9 cellular contexts compared by ENCODE assay signal in genomic region chr16:88287219-88287618, GRCh38.
DNase-seq lines count a peak whose midpoint lies in the region; ATAC-seq, FAIRE-seq and TF ChIP-seq lines count a peak whose summit lies in the region.
"Had no signal": no experiment of that assay in that cellular context is flagged by ENCODE, and none has a peak within 500 bp of the region (broad histone marks: within the 10 kb centered on the region; RNA-seq: fewer than 3 reads in every experiment).

No MANE protein-coding gene starts in this region.

- H2BK15ac ChIP-seq in neuronal stem cell (ENCODE audit: low read length): no peak overlapping the region

- H3K27ac Mint-ChIP-seq in activated T-cell treated with anti-CD3 and anti-CD28 coated beads, Interleukin-2, amount 50 U/mL, for 72 hours: no peak overlapping the region

- H3K79me2 ChIP-seq in KMS-11 (ENCODE audit: insufficient read depth, low read depth) (no peaks in the 10 kb centered on the region), mammary epithelial cell (ENCODE audit: insufficient read depth, low read length) (no peaks in the 10 kb centered on the region)

- H3K9me3 ChIP-seq in mammary epithelial cell (replicated peaks; ENCODE audit: insufficient read depth, low read length) (peaks cover 11% of the 10 kb centered on the region), small intestine (ENCODE audit: control insufficient read depth, low read depth) (no peaks in the 10 kb centered on the region), neuronal stem cell (replicated peaks in 1 of 2; ENCODE audit: control insufficient read depth in 2 of 2, insufficient read depth in 1 of 2, low read depth in 1 of 2, low read length in 2 of 2) (peaks cover 10 to 23% of the 10 kb centered on the region in 2 donors)

- peaks cover 6% of the 10 kb centered on the region in 2 donors for H3K36me3 Mint-ChIP-seq in activated T-cell treated with anti-CD3 and anti-CD28 coated beads, Interleukin-2, amount 50 U/mL, for 72 hours (ENCODE audit: insufficient read depth in 2 of 2)

- 96% methylated on average over 3 of the region's 3 CpGs for WGBS in mammary epithelial cell (ENCODE audit: low coverage, missing lambda C conversion rate)
- 77 to 95% (median 89%) methylated on average over 3 of the region's 3 CpGs for WGBS in small intestine, 3 donors
- WGBS in neuronal stem cell (ENCODE audit: extremely low coverage in 2 of 2, insufficient read length in 2 of 2, insufficient replicate concordance in 1 of 2), 2 donors: no CpG with 5 or more reads among the region's 3 CpGs

- no peak overlapping the region for H2AK5ac ChIP-seq in neuronal stem cell (ENCODE audit: low read depth, low read length)

- H3K14ac ChIP-seq in neuronal stem cell (ENCODE audit: low read length): no peak overlapping the region

- H3K4me1 Mint-ChIP-seq in activated T-cell treated with anti-CD3 and anti-CD28 coated beads, Interleukin-2, amount 50 U/mL, for 72 hours (ENCODE audit: low read depth): no peaks in the 10 kb centered on the region

- CTCF ChIA-PET in mammary epithelial cell (lab: Charles Lee; ENCODE audit: low non-redundant PET): no interaction called here

- intact Hi-C loops in mammary epithelial cell (cut with micrococcal nuclease): loop anchor here (5.0 kb wide), 1 partner anchor 150 kb away; no protein-coding TSS in a partner anchor

- in situ Hi-C loops in mammary epithelial cell (cut with MboI; ENCODE audit: low sequenced_read_pairs in 2 of 2): no loop called here

- no peaks in the 10 kb centered on the region for H3K27me3 Mint-ChIP-seq in activated T-cell treated with anti-CD3 and anti-CD28 coated beads, Interleukin-2, amount 50 U/mL, for 72 hours (ENCODE audit: low read depth)

- H4K20me1 ChIP-seq in KMS-11 (ENCODE audit: insufficient read depth) (no peaks in the 10 kb centered on the region), mammary epithelial cell (ENCODE audit: insufficient read depth, low read length) (no peaks in the 10 kb centered on the region)

- H3K79me1 ChIP-seq in neuronal stem cell (ENCODE audit: low read depth, low read length): no peaks in the 10 kb centered on the region

- H3K23ac ChIP-seq in neuronal stem cell (ENCODE audit: low read depth, low read length, poor library complexity): no peak overlapping the region

- no peaks in the 10 kb centered on the region for H3K4me1 ChIP-seq in KMS-11 (ENCODE audit: low read depth, poor library complexity, severe bottlenecking)
- H3K4me1 ChIP-seq in mammary epithelial cell (ENCODE audit: insufficient read depth, low read length): peaks cover 9% of the 10 kb centered on the region
- no peaks in the 10 kb centered on the region for H3K4me1 ChIP-seq in small intestine (ENCODE audit: control insufficient read depth in 2 of 2, insufficient read depth in 1 of 2, low read depth in 1 of 2, low read length in 1 of 2)
- H3K4me1 ChIP-seq in neuronal stem cell (ENCODE audit: control insufficient read depth in 2 of 2, insufficient read depth in 1 of 2, low read depth in 1 of 2, low read length in 2 of 2): no peaks in the 10 kb centered on the region

- no peak overlapping the region for H2AFZ ChIP-seq in KMS-11 (ENCODE audit: low read depth)
- H2AFZ ChIP-seq in mammary epithelial cell (ENCODE audit: low read depth, low read length): no peak overlapping the region
- no peak overlapping the region for H2AFZ ChIP-seq in neuronal stem cell (ENCODE audit: low read length)

- TF ChIP-seq CTCF in KMS-11 (conservative IDR thresholded peaks at IDR 0.05; ENCODE audit: low read depth, low read length) (peak; percentile 92), mammary epithelial cell (conservative IDR thresholded peaks at IDR 0.05 in 1 of 2, IDR thresholded peaks at IDR 0.05 in 1 of 2; ENCODE audit: extremely low read depth in 1 of 2, insufficient read depth in 1 of 2, low read depth in 1 of 2, low read length in 2 of 2) (peak; percentile 65 to 82)

- no peak overlapping the region for H4K91ac ChIP-seq in neuronal stem cell (ENCODE audit: low read depth, low read length, poor library complexity)

- no peak overlapping the region for H3K4me2 ChIP-seq in KMS-11
- H3K4me2 ChIP-seq in mammary epithelial cell (ENCODE audit: insufficient read depth, low read depth, low read length): no peak overlapping the region
- H3K4me2 ChIP-seq in neuronal stem cell (ENCODE audit: insufficient read depth, low read length, poor library complexity, severe bottlenecking): no peak overlapping the region

- ATAC-seq in activated T-cell treated with anti-CD3 and anti-CD28 coated beads, Interleukin-2, amount 50 U/mL, for 72 hours (replicated peaks in 1 of 2): no peak

- H3K18ac ChIP-seq in neuronal stem cell (ENCODE audit: low read length): no peak overlapping the region

- H2BK5ac ChIP-seq in neuronal stem cell (ENCODE audit: low read length): no peak overlapping the region

- dilution Hi-C loops in mammary epithelial cell (cut with HindIII; ENCODE audit: low sequenced_read_pairs): no loop called here

- FAIRE-seq in small intestine (lab: Jason Lieb, UNC): no peak

- H4K8ac ChIP-seq in neuronal stem cell (ENCODE audit: low read depth, low read length): no peak overlapping the region

- no peak overlapping the region for H2BK120ac ChIP-seq in neuronal stem cell (ENCODE audit: low read depth, low read length)

- peaks cover 5 to 6% of the 10 kb centered on the region in 2 donors for H3K9me3 Mint-ChIP-seq in activated T-cell treated with anti-CD3 and anti-CD28 coated beads, Interleukin-2, amount 50 U/mL, for 72 hours

- no peak overlapping the region for H3K9ac ChIP-seq in KMS-11
- no peak overlapping the region for H3K9ac ChIP-seq in mammary epithelial cell (ENCODE audit: insufficient read depth, low read length)
- no peak overlapping the region for H3K9ac ChIP-seq in neuronal stem cell (ENCODE audit: low read depth, low read length, poor library complexity)

- DNase-seq in activated T-cell treated with anti-CD3 and anti-CD28 coated beads, Interleukin-2, amount 50 U/mL, for 72 hours: peak; percentile 16 to 17
- no peak for DNase-seq in activated T-cell treated with anti-CD3 and anti-CD28 coated beads, Interleukin-2, amount 50 U/mL, for 1 hour
- DNase-seq in mammary epithelial cell (no peak), small intestine (peak; percentile 66), neuronal stem cell (ENCODE audit: low spot score) (no peak), DMS79 treated with DMSO at 0.1 percent for 48 hours (lab: John Stamatoyannopoulos, UW) (no peak), hepatic stellate cell (ENCODE audit: low spot score) (no peak)
- DNase-seq: Kasumi-1 had no signal

- peaks cover 9% of the 10 kb centered on the region; the same call in 1 of the 2 replicates for H3K27me3 ChIP-seq in KMS-11 (ENCODE audit: insufficient read depth, low read depth)
- H3K27me3 ChIP-seq in mammary epithelial cell (ENCODE audit: insufficient read depth, low read length): no peaks in the 10 kb centered on the region
- peaks cover 0 to 1% of the 10 kb centered on the region in 2 donors for H3K27me3 ChIP-seq in small intestine (ENCODE audit: control insufficient read depth in 2 of 2, insufficient read depth in 2 of 2, low read length in 2 of 2)
- H3K27me3 ChIP-seq in neuronal stem cell (ENCODE audit: control insufficient read depth in 3 of 3, insufficient read depth in 3 of 3, low read depth in 1 of 3, low read length in 3 of 3): no peaks in the 10 kb centered on the region

- no peak overlapping the region for H3K4me3 Mint-ChIP-seq in activated T-cell treated with anti-CD3 and anti-CD28 coated beads, Interleukin-2, amount 50 U/mL, for 72 hours

- BruUV-seq in mammary epithelial cell (replicated peaks; lab: Mats Ljungman, UMichigan): no TSS peak

- H3K4ac ChIP-seq in neuronal stem cell (ENCODE audit: low read length): no peak overlapping the region

- H3K4me3 ChIP-seq in KMS-11 (IDR thresholded peaks at IDR 0.05; ENCODE audit: insufficient read depth, low read depth, low read length) (no peak overlapping the region), mammary epithelial cell (replicated peaks in 1 of 3; ENCODE audit: insufficient read depth in 1 of 3, low read depth in 2 of 3, low read length in 3 of 3) (no peak overlapping the region), small intestine (ENCODE audit: low read depth in 1 of 2, low read length in 2 of 2) (no peak overlapping the region), neuronal stem cell (ENCODE audit: low read length in 2 of 2) (no peak overlapping the region)

- H3K27ac ChIP-seq in KMS-11 (no peak overlapping the region), mammary epithelial cell (ENCODE audit: insufficient read depth, low read depth, low read length) (no peak overlapping the region), small intestine (ENCODE audit: low read depth in 1 of 2, low read length in 1 of 2) (no peak overlapping the region), neuronal stem cell (replicated peaks; ENCODE audit: low read length) (no peak overlapping the region)

- H3K36me3 ChIP-seq in KMS-11 (ENCODE audit: insufficient read depth): no peaks in the 10 kb centered on the region
- H3K36me3 ChIP-seq in mammary epithelial cell (ENCODE audit: insufficient read depth, low read length): no peaks in the 10 kb centered on the region
- no peaks in the 10 kb centered on the region for H3K36me3 ChIP-seq in small intestine (ENCODE audit: control insufficient read depth in 2 of 2, insufficient read depth in 2 of 2, low read length in 2 of 2)
- H3K36me3 ChIP-seq in neuronal stem cell (replicated peaks in 1 of 2; ENCODE audit: control insufficient read depth in 2 of 2, insufficient read depth in 2 of 2, low read length in 2 of 2): no peaks in the 10 kb centered on the region

- no peak overlapping the region for H2BK12ac ChIP-seq in neuronal stem cell (ENCODE audit: low read length)

Comparison
In these comparisons a context has a peak if more than half of its experiments do, and no peak if none do; other contexts are left out.
1. DNase-seq: peak in activated T-cell treated with anti-CD3 and anti-CD28 coated beads, Interleukin-2, amount 50 U/mL, for 72 hours (2 of 2) and small intestine (single experiment); none in activated T-cell treated with anti-CD3 and anti-CD28 coated beads, Interleukin-2, amount 50 U/mL, for 1 hour (single experiment), mammary epithelial cell (single experiment), neuronal stem cell (single experiment), DMS79 treated with DMSO at 0.1 percent for 48 hours (single experiment) and hepatic stellate cell (single experiment).